1 cellular context compared by ENCODE assay signal in genomic region chr4:30802622-30803323, GRCh38.
TF ChIP-seq lines count a peak whose summit lies in the region.

No MANE protein-coding gene starts in this region.

TF ChIP-seq in HCT116, 20 proteins besides CTCF, POLR2A, EP300 and RAD21 (continued from another document):
- TF ChIP-seq REST (IDR thresholded peaks at IDR 0.05; ENCODE audit: low read depth) (no peak), CEBPB (IDR thresholded peaks at IDR 0.05; ENCODE audit: low read depth) (no peak; the same call in 1 of the 2 replicates), ELF1 (IDR thresholded peaks at IDR 0.05; ENCODE audit: borderline replicate concordance, low read depth) (no peak), FOSL1 (IDR thresholded peaks at IDR 0.05; ENCODE audit: low read depth) (peak; percentile 75), POLR2AphosphoS5 (IDR thresholded peaks at IDR 0.05; ENCODE audit: low read depth, low read length) (peak; percentile 61), SP1 (IDR thresholded peaks at IDR 0.05; ENCODE audit: low read depth) (peak; percentile 91), MAX (IDR thresholded peaks at IDR 0.05) (peak; percentile 53), ZBTB33 (IDR thresholded peaks at IDR 0.05; ENCODE audit: extremely low read depth, insufficient replicate concordance, low read length) (peak; percentile 50), SRF (IDR thresholded peaks at IDR 0.05; ENCODE audit: low read depth) (0 out of 2 replicates have a peak, but pooled peaks have one; percentile 29), EGR1 (IDR thresholded peaks at IDR 0.05; ENCODE audit: low read depth) (no peak)
TF ChIP-seq in HCT116: peak in this region for 11.
